Comparison of ENCODE assay signal across 8 cellular contexts in genomic region chr11:46537851-46538295, GRCh38. TPM values are rescaled to one million over a fixed set of nuclear protein-coding genes. Genes with fewer than 3 reads are reported as not detected.
DNase-seq lines count a peak whose midpoint lies in the region; ATAC-seq and TF ChIP-seq lines count a peak whose summit lies in the region.

No MANE protein-coding gene starts in this region.

- H3K4me2 ChIP-seq in fibroblast of lung (ENCODE audit: extremely low read depth, insufficient read depth, low read length): no peak overlapping the region

- TF ChIP-seq CTCF in GM12873 (IDR thresholded peaks at IDR 0.05; ENCODE audit: insufficient read depth, low read depth, low read length, missing control alignments) (peak; percentile 96), LNCAP (IDR thresholded peaks at IDR 0.05) (peak; percentile 93), Panc1 (IDR thresholded peaks at IDR 0.05) (peak; percentile 95), fibroblast of lung (conservative IDR thresholded peaks at IDR 0.05 in 1 of 2, IDR thresholded peaks at IDR 0.05 in 1 of 2; ENCODE audit: low read depth in 1 of 2, low read length in 2 of 2) (peak; percentile 97 to 98), nephron (IDR thresholded peaks at IDR 0.05; ENCODE audit: unreplicated experiment in 3 of 3) (peak; percentile 81 to 87 (median 86)), testis (IDR thresholded peaks at IDR 0.05) (peak; percentile 62 to 79 (median 67))

- H3K27ac ChIP-seq in Panc1 (ENCODE audit: low read length): no peak overlapping the region; the same call in 1 of the 2 replicates
- no peak overlapping the region for H3K27ac ChIP-seq in fibroblast of lung (ENCODE audit: insufficient read depth, low read length)
- no peak overlapping the region for H3K27ac ChIP-seq in testis

- H3K9me3 ChIP-seq in Panc1 (ENCODE audit: control insufficient read depth, insufficient read depth, low read depth, low read length) (no peaks in the 10 kb centered on the region), fibroblast of lung (ENCODE audit: control insufficient read depth, insufficient read depth, low read depth, low read length) (no peaks in the 10 kb centered on the region), testis (no peaks in the 10 kb centered on the region)

- H3K4me1 Mint-ChIP-seq in activated T-cell treated with anti-CD3 and anti-CD28 coated beads, Interleukin-2, amount 50 U/mL, for 24 hours (ENCODE audit: low read depth): peaks cover 28% of the 10 kb centered on the region
- peaks cover 19% of the 10 kb centered on the region for H3K4me1 Mint-ChIP-seq in nephron

- H3K27me3 Mint-ChIP-seq in activated T-cell treated with anti-CD3 and anti-CD28 coated beads, Interleukin-2, amount 50 U/mL, for 24 hours: no peaks in the 10 kb centered on the region
- H3K27me3 Mint-ChIP-seq in nephron (ENCODE audit: low read depth): no peaks in the 10 kb centered on the region

- POLR2A ChIA-PET in Panc1 (lab: Charles Lee): interaction anchor here (0.7 kb wide), 1 partner anchor 18 kb away, joined by 3 read pairs; no protein-coding TSS in a partner anchor

- no peaks in the 10 kb centered on the region for H4K20me1 ChIP-seq in fibroblast of lung (ENCODE audit: control insufficient read depth, extremely low read depth, insufficient read depth, low read length)

- DNase-seq in Panc1 (ENCODE audit: low read depth, low spot score) (peak; percentile 61), fibroblast of lung (ENCODE audit: low read depth in 2 of 2) (peak; percentile 63 to 75), testis (peak; percentile 67)
- DNase-seq in activated T-cell treated with anti-CD3 and anti-CD28 coated beads, Interleukin-2, amount 50 U/mL, for 24 hours: peak; percentile 65

- BruUV-seq in Panc1 (replicated peaks; lab: Mats Ljungman, UMichigan): no TSS peak

- TF ChIP-seq POLR2A in testis (IDR thresholded peaks at IDR 0.05): no peak

- H3K36me3 ChIP-seq in Panc1 (ENCODE audit: control insufficient read depth, insufficient read depth, low read length) (no peaks in the 10 kb centered on the region; the same call in 1 of the 2 replicates), fibroblast of lung (ENCODE audit: control insufficient read depth, insufficient read depth, low read length) (peaks cover 7% of the 10 kb centered on the region), testis (ENCODE audit: low read depth, missing control alignments) (no peaks in the 10 kb centered on the region)

- H3K4me3 ChIP-seq in Panc1 (ENCODE audit: low read depth in 2 of 2, low read length in 2 of 2) (no peak overlapping the region), fibroblast of lung (replicated peaks in 1 of 4; ENCODE audit: control extremely low read depth in 1 of 4, insufficient read depth in 1 of 4, low read depth in 3 of 4, low read length in 4 of 4) (no peak overlapping the region), testis (no peak overlapping the region)

- peak; percentile 93 for ATAC-seq in Panc1
- ATAC-seq in GM21526 (IDR thresholded peaks at IDR 0.05; ENCODE audit: low FRiP score, unreplicated experiment): no peak

- H3K9ac ChIP-seq in fibroblast of lung (ENCODE audit: insufficient read depth, low read length): no peak overlapping the region

- H3K36me3 Mint-ChIP-seq in activated T-cell treated with anti-CD3 and anti-CD28 coated beads, Interleukin-2, amount 50 U/mL, for 24 hours (ENCODE audit: low read depth): peaks cover 43% of the 10 kb centered on the region
- H3K36me3 Mint-ChIP-seq in nephron (ENCODE audit: low read depth): peaks cover 13% of the 10 kb centered on the region

- H3K9me3 Mint-ChIP-seq in activated T-cell treated with anti-CD3 and anti-CD28 coated beads, Interleukin-2, amount 50 U/mL, for 24 hours: no peaks in the 10 kb centered on the region
- H3K9me3 Mint-ChIP-seq in nephron: no peaks in the 10 kb centered on the region

- H3K4me3 Mint-ChIP-seq in activated T-cell treated with anti-CD3 and anti-CD28 coated beads, Interleukin-2, amount 50 U/mL, for 24 hours: no peak overlapping the region
- no peak overlapping the region for H3K4me3 Mint-ChIP-seq in nephron

- H3K27me3 ChIP-seq in Panc1 (ENCODE audit: control insufficient read depth, insufficient read depth, low read length) (no peaks in the 10 kb centered on the region), fibroblast of lung (ENCODE audit: control insufficient read depth, insufficient read depth, low read length) (no peaks in the 10 kb centered on the region), testis (no peaks in the 10 kb centered on the region)

- intact Hi-C loops in Panc1 (cut with micrococcal nuclease; ENCODE audit: unreplicated experiment): loop anchor here (5.0 kb wide), 1 partner anchor 151 kb away; no protein-coding TSS in a partner anchor
- intact Hi-C loops in testis (cut with DNase I; ENCODE audit: low total_unique reads): no loop called here

- no peak overlapping the region for H2AFZ ChIP-seq in fibroblast of lung (ENCODE audit: low read length)

- CTCF ChIA-PET in Panc1 (lab: Charles Lee): interaction anchor here (1.1 to 1.9 kb wide), 2 partner anchors 24 to 48 kb away, joined by 3 to 5 read pairs; no protein-coding TSS in a partner anchor

- 61 to 63% methylated on average over 3 of the region's 3 CpGs for WGBS in testis, 2 donors

- peaks cover 14% of the 10 kb centered on the region for H3K79me2 ChIP-seq in fibroblast of lung (ENCODE audit: control insufficient read depth, insufficient read depth, low read length)

- in situ Hi-C loops in Panc1 (cut with HindIII; ENCODE audit: low pct_unique_long_range_greater_than_20kb, low sequenced_read_pairs): no loop called here

- no peak overlapping the region for H3K27ac Mint-ChIP-seq in activated T-cell treated with anti-CD3 and anti-CD28 coated beads, Interleukin-2, amount 50 U/mL, for 24 hours
- H3K27ac Mint-ChIP-seq in nephron: peak overlapping the region in 1 of 3 experiments; percentile 3

- H3K4me1 ChIP-seq in Panc1 (ENCODE audit: control insufficient read depth, insufficient read depth, low read length) (peaks cover 4% of the 10 kb centered on the region; the same call in 1 of the 2 replicates), fibroblast of lung (ENCODE audit: control insufficient read depth, extremely low read depth, insufficient read depth, low read length) (no peaks in the 10 kb centered on the region), testis (no peaks in the 10 kb centered on the region)

RNA-seq across cellular contexts. Expression of gene AMBRA1, which starts 56.0 kb away (rescaled TPM):
- total RNA-seq in Panc1 (2021; ENCODE audit: unreplicated experiment) (40.0 TPM), fibroblast of lung (16.4 and 23.3 TPM in 2 replicates), testis (10 to 100 TPM; 55.6 to 68.3 TPM)
- 39.3 TPM for polyA plus RNA-seq in Panc1 (2012; ENCODE audit: insufficient read length)
- polyA plus RNA-seq in fibroblast of lung (8.3 and 13.9 TPM in 2 replicates), testis (ENCODE audit: insufficient read depth, low read depth, low replicate concordance) (28.0 TPM)
- 10.7 and 13.3 TPM in 2 replicates for polyA plus RNA-seq in fibroblast of lung (2012)
- polyA minus RNA-seq in fibroblast of lung (ENCODE audit: low replicate concordance): 36.7 and 44.4 TPM in 2 replicates
